In the genomic region with DNA sequence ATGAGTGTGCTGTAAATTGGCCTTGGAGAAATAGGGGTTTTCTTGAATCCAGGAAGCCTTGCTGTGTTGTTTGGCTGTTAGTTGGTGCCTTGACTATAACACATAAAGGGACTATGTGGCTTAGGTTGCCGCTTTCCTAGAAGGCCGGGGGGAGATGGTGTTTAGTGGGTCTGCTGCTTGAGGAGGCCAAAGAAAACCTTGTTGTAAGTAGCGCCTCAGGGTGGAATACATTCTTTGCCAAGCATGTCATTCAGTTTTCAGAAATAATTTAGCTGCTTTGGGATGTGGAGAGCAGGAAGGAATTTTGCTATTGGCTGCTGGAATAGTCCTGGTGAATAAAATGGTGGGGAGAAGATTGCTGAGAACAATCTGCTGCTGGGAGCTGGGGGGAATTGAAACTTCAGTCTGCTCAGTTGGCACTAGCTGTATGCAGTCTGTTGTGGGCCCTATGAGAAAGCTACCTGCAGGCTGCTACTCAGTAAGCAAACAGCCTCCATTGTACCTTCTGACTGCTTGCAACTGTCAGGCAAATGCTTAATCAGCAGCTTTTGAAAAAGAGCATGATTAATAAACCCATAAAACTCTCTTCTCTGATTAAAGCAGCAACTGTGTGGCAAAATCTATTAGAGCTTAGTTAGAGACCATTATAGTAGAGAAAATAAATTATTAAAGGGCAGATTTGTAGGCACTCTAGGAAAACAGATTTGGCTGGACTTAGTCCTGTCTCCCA, we compare ENCODE assay signal across 1 cellular context.
TF ChIP-seq lines count a peak whose summit lies in the region.

No MANE protein-coding gene starts in this region.

TF ChIP-seq in H1, 55 proteins besides CTCF, POLR2A, EP300 and RAD21 (continued from another document):
- TF ChIP-seq HDAC6 (IDR thresholded peaks at IDR 0.05; ENCODE audit: low read depth, low read length), result no peak
